In genomic region chr19:48330012-48330681, GRCh38 we compare ENCODE assay signal across 8 cellular contexts. TPM values are rescaled to one million over a fixed set of nuclear protein-coding genes. Genes with fewer than 3 reads are reported as not detected.
DNase-seq lines count a peak whose midpoint lies in the region; ATAC-seq and TF ChIP-seq lines count a peak whose summit lies in the region.

No MANE protein-coding gene starts in this region.

- no peaks in the 10 kb centered on the region for H3K36me3 ChIP-seq in mucosa of descending colon (ENCODE audit: low read depth)

- H3K4me3 ChIP-seq in mucosa of descending colon, result peak overlapping the region; percentile 9

- no peaks in the 10 kb centered on the region for H3K9me3 ChIP-seq in mucosa of descending colon

- intact Hi-C loops in mucosa of descending colon (cut with DNase I, micrococcal nuclease), result no loop called here

- peaks cover 49% of the 10 kb centered on the region for H3K4me1 ChIP-seq in mucosa of descending colon (ENCODE audit: low read depth)

- ATAC-seq in HG02798 (IDR thresholded peaks at IDR 0.05; ENCODE audit: poor library complexity, unreplicated experiment) (peak; percentile 30), mucosa of descending colon (peak; percentile 58), GM19023 (IDR thresholded peaks at IDR 0.05; ENCODE audit: unreplicated experiment) (no peak)

- DNase-seq in DMS 273 treated with DMSO at 0.1 percent for 48 hours (lab: John Stamatoyannopoulos, UW) (peak; percentile 70), NCI-H446 treated with DMSO at 0.1 percent for 48 hours (lab: John Stamatoyannopoulos, UW) (peak; percentile 91), mucosa of descending colon (peak; percentile 88 to 93 (median 89))
- DNase-seq in activated CD8-positive, alpha-beta memory T cell treated with anti-CD3 and anti-CD28 coated beads for 1 hour (ENCODE audit: extremely low read depth in 1 of 2, low read depth in 1 of 2), result peak; percentile 65 to 72
- peak; percentile 76 for DNase-seq in effector CD8-positive, alpha-beta T cell (lab: John Stamatoyannopoulos, UW)
- peak; percentile 87 for DNase-seq in stimulated activated CD8-positive, alpha-beta memory T cell treated with anti-CD3 and anti-CD28 coated beads, Interleukin-4, amount 100 ng/mL, for 48 hours

- TF ChIP-seq CTCF in mucosa of descending colon (IDR thresholded peaks at IDR 0.05), result no peak

RNA-seq across cellular contexts. Expression of gene EMP3, which starts 4.8 kb away (rescaled TPM):
- 100 to 1,000 TPM in 1 of 3 donors, 10 to 100 TPM in 2; 10.3 to 109 (median 36.2) TPM for total RNA-seq in mucosa of descending colon

RNA-seq across cellular contexts. Expression of gene TMEM143, which starts 33.6 kb away (rescaled TPM):
- 10 to 100 TPM; 13.2 to 14.5 (median 13.6) TPM for total RNA-seq in mucosa of descending colon

RNA-seq across cellular contexts. Expression of gene SYNGR4, which starts 34.0 kb away (rescaled TPM):
- under 1 TPM in 1 of 3 donors, not detected in 2; 0.41 TPM for total RNA-seq in mucosa of descending colon
